ENCODE assay signal across 8 cellular contexts in genomic region chr6:154352898-154353585, GRCh38. TPM values are rescaled to one million over a fixed set of nuclear protein-coding genes. Genes with fewer than 3 reads are reported as not detected.
A peak's percentile ranks its signal among the peaks of the same experiment; 100 is the strongest.
DNase-seq lines count a peak whose midpoint lies in the region; ATAC-seq and TF ChIP-seq lines count a peak whose summit lies in the region.

No MANE protein-coding gene starts in this region.

- H3K27ac Mint-ChIP-seq in naive thymus-derived CD4-positive, alpha-beta T cell, result no peak overlapping the region

- ATAC-seq in GM18505 (IDR thresholded peaks at IDR 0.05; ENCODE audit: unreplicated experiment), result peak; percentile 65
- ATAC-seq in GM21360 (IDR thresholded peaks at IDR 0.05; ENCODE audit: unreplicated experiment), result peak; percentile 66
- peak; percentile 68 for ATAC-seq in HG03354 (IDR thresholded peaks at IDR 0.05; ENCODE audit: poor library complexity, severe bottlenecking, unreplicated experiment)
- peak; percentile 50 for ATAC-seq in naive thymus-derived CD4-positive, alpha-beta T cell
- ATAC-seq in mucosa of descending colon, result no peak

- 67 to 80% methylated on average over 8 to 15 of the region's 15 CpGs for WGBS in esophagus squamous epithelium, 2 donors

- DNase-seq in naive thymus-derived CD4-positive, alpha-beta T cell, result peak in 1 of 9 donors; percentile 26
- DNase-seq in mucosa of descending colon, result no peak
- DNase-seq in NCI-H345 (lab: John Stamatoyannopoulos, UW), result no peak
- no peak for DNase-seq in esophagus squamous epithelium (lab: John Stamatoyannopoulos, UW)
- DNase-seq in NCI-H82 treated with DMSO at 0.1 percent for 48 hours (lab: John Stamatoyannopoulos, UW; ENCODE audit: unreplicated experiment), result no peak

- H3K4me1 ChIP-seq in naive thymus-derived CD4-positive, alpha-beta T cell (ENCODE audit: control insufficient read depth in 2 of 2, insufficient read depth in 2 of 2, low read length in 2 of 2), result no peaks in the 10 kb centered on the region
- H3K4me1 ChIP-seq in mucosa of descending colon (ENCODE audit: low read depth), result no peaks in the 10 kb centered on the region
- H3K4me1 ChIP-seq in esophagus squamous epithelium, result no peaks in the 10 kb centered on the region

- peaks cover 7 to 25% (median 10%) of the 10 kb centered on the region in 7 donors for H3K4me1 Mint-ChIP-seq in naive thymus-derived CD4-positive, alpha-beta T cell

- intact Hi-C loops in naive thymus-derived CD4-positive, alpha-beta T cell (cut with micrococcal nuclease), result no loop called here
- intact Hi-C loops in mucosa of descending colon (cut with DNase I, micrococcal nuclease), result no loop called here
- intact Hi-C loops in esophagus squamous epithelium (cut with DNase I), result no loop called here

- peaks cover 0 to 23% (median 0%) of the 10 kb centered on the region in 5 donors for H3K27me3 Mint-ChIP-seq in naive thymus-derived CD4-positive, alpha-beta T cell

- H3K27me3 ChIP-seq in naive thymus-derived CD4-positive, alpha-beta T cell (ENCODE audit: control insufficient read depth in 2 of 2, insufficient read depth in 2 of 2, low read length in 2 of 2), result no peaks in the 10 kb centered on the region
- H3K27me3 ChIP-seq in esophagus squamous epithelium, result no peaks in the 10 kb centered on the region

- CTCF ChIA-PET in naive thymus-derived CD4-positive, alpha-beta T cell (lab: Charles Lee), result no interaction called here

- no peak for TF ChIP-seq CTCF in mucosa of descending colon (IDR thresholded peaks at IDR 0.05)
- no peak for TF ChIP-seq CTCF in esophagus squamous epithelium (IDR thresholded peaks at IDR 0.05)

- POLR2A ChIA-PET in naive thymus-derived CD4-positive, alpha-beta T cell (lab: Charles Lee), result no interaction called here

- no peaks in the 10 kb centered on the region for H3K9me3 ChIP-seq in naive thymus-derived CD4-positive, alpha-beta T cell (ENCODE audit: control insufficient read depth in 2 of 3, low read length in 3 of 3)
- H3K9me3 ChIP-seq in mucosa of descending colon (no peaks in the 10 kb centered on the region), esophagus squamous epithelium (no peaks in the 10 kb centered on the region)

- H3K36me3 ChIP-seq in naive thymus-derived CD4-positive, alpha-beta T cell (ENCODE audit: control insufficient read depth in 2 of 3, insufficient read depth in 3 of 3, low read length in 3 of 3), result no peaks in the 10 kb centered on the region
- H3K36me3 ChIP-seq in mucosa of descending colon (ENCODE audit: low read depth) (no peaks in the 10 kb centered on the region), esophagus squamous epithelium (no peaks in the 10 kb centered on the region)

- no peaks in the 10 kb centered on the region for H3K36me3 Mint-ChIP-seq in naive thymus-derived CD4-positive, alpha-beta T cell

- no peak overlapping the region for H3K27ac ChIP-seq in naive thymus-derived CD4-positive, alpha-beta T cell (ENCODE audit: low read depth, low read length)
- H3K27ac ChIP-seq in esophagus squamous epithelium, result no peak overlapping the region

- TF ChIP-seq POLR2A in GM18505 (IDR thresholded peaks at IDR 0.05; ENCODE audit: borderline replicate concordance, extremely low read depth, insufficient read depth, insufficient read length) (no peak), esophagus squamous epithelium (IDR thresholded peaks at IDR 0.05) (no peak)

- H3K9me3 Mint-ChIP-seq in naive thymus-derived CD4-positive, alpha-beta T cell, result peaks cover 0 to 2% (median 0%) of the 10 kb centered on the region in 11 donors

- H3K4me3 ChIP-seq in naive thymus-derived CD4-positive, alpha-beta T cell (ENCODE audit: low read length), result no peak overlapping the region
- H3K4me3 ChIP-seq in mucosa of descending colon (no peak overlapping the region), esophagus squamous epithelium (no peak overlapping the region)

- H3K4me3 Mint-ChIP-seq in naive thymus-derived CD4-positive, alpha-beta T cell, result no peak overlapping the region

RNA-seq across cellular contexts. Expression of gene IPCEF1, which starts 3.6 kb away (rescaled TPM):
- total RNA-seq in naive thymus-derived CD4-positive, alpha-beta T cell, result 100 to 1,000 TPM in 2 of 5 experiments, 10 to 100 TPM in 3; 12.0 to 122 (median 83.0) TPM
- 100 to 1,000 TPM in 1 of 2 donors, 10 to 100 TPM in 1; 99.7 to 113 TPM for polyA plus RNA-seq in naive thymus-derived CD4-positive, alpha-beta T cell
- total RNA-seq in mucosa of descending colon (1 to 10 TPM; 1.8 to 3.4 (median 2.3) TPM), esophagus squamous epithelium (1 to 10 TPM; 1.8 to 8.1 (median 3.5) TPM)
